Comparison of ENCODE assay signal across 32 cellular contexts in the genomic region with DNA sequence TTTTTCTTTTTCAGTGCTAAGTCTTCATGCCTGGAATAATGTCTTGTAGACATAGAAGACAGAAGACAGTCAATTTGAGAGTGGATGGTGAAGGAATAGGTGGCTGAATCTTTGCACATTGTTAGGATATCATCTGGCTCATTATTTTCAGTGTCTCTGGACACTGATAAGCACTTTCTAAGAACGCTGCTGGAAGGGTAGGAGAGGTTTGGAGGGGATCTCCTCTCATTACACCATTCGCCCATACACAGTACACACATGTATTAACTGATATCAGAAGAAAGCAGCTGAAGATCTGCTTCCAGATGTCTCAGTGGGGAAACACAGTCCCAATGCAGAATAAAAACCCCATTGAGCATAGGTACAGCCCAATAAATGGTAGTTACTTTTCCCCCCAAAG.
A peak's percentile ranks its signal among the peaks of the same experiment; 100 is the strongest.
DNase-seq lines count a peak whose midpoint lies in the region; ATAC-seq, FAIRE-seq and TF ChIP-seq lines count a peak whose summit lies in the region.
"Had no signal": no experiment of that assay in that cellular context is flagged by ENCODE, and none has a peak within 500 bp of the region (broad histone marks: within the 10 kb centered on the region; RNA-seq: fewer than 3 reads in every experiment).

No MANE protein-coding gene starts in this region.

- POLR2A ChIA-PET in A549 (lab: Yijun Ruan, JAX), result no interaction called here
- POLR2A ChIA-PET in K562 (lab: Yijun Ruan, JAX), result interaction anchor here (1.3 to 6.7 kb wide), 2 partner anchors 9 to 36 kb away, joined by 4 to 41 read pairs; no protein-coding TSS in a partner anchor

- peak; percentile 36 for FAIRE-seq in A549 (lab: Jason Lieb, UNC)
- FAIRE-seq in K562 (lab: Jason Lieb, UNC), result no peak
- FAIRE-seq: A204.1, D721Med, G401.6 had no signal

- WGBS in A549 (ENCODE audit: missing lambda C conversion rate), result 20% methylated on average over 2 of the region's 2 CpGs
- WGBS in K562 (ENCODE audit: insufficient coverage, low coverage, missing lambda C conversion rate), result 6% methylated on average over 2 of the region's 2 CpGs

- DNase-seq in A549 (ENCODE audit: low read depth in 1 of 2, low spot score in 1 of 2) (no peak), K562 (ENCODE audit: extremely low read depth in 1 of 4, low spot score in 3 of 4) (peak in 1 of 4 experiments; percentile 36), thoracic aorta (ENCODE audit: low spot score) (no peak), posterior cingulate gyrus (no peak), AML-193 (lab: John Stamatoyannopoulos, UW) (no peak), A172 (ENCODE audit: low spot score) (no peak)
- DNase-seq: 8988T; ACHN; BE2C; C1 segment of cervical spinal cord; Caco-2; Calu3; CD4-positive, alpha-beta memory T cell; CD4-positive, alpha-beta T cell; CD4-positive, CD25-positive, alpha-beta regulatory T cell; CD8-positive, alpha-beta memory T cell; CD8-positive, alpha-beta T cell; COR-L47; DMS 273 treated with DMSO at 0.1 percent for 48 hours; DMS153; DMS53; DMS79; DMS79 treated with DMSO at 0.1 percent for 48 hours; DND-41; EL had no signal

- TF ChIP-seq EP300 in A549 (IDR thresholded peaks at IDR 0.05) (no peak), K562 (IDR thresholded peaks at IDR 0.05; ENCODE audit: low read length) (no peak)

- intact Hi-C loops in K562 (cut with micrococcal nuclease) (no loop called here), posterior cingulate gyrus (cut with DNase I) (no loop called here)

- H3K4me1 ChIP-seq in A549, result no peaks in the 10 kb centered on the region
- H3K4me1 ChIP-seq in K562 (replicated peaks in 1 of 2; ENCODE audit: control insufficient read depth in 2 of 2, insufficient read depth in 2 of 2, low read length in 2 of 2), result peaks cover 0 to 4% of the 10 kb centered on the region in 2 experiments; a peak in 2 of 5 replicates
- H3K4me1 ChIP-seq in thoracic aorta (ENCODE audit: control insufficient read depth in 1 of 2, low read depth in 2 of 2), result no peaks in the 10 kb centered on the region
- H3K4me1 ChIP-seq: BE2C, BLaER1, Caco-2 had no signal

- H3K4me3 ChIP-seq in A549 (no peak overlapping the region), K562 (no peak overlapping the region), thoracic aorta (no peak overlapping the region)
- H3K4me3 ChIP-seq: BLaER1; BLaER1 treated with 17β-estradiol and CSF1 and Interleukin-3, amounts not matched to agents 10 nM and 100 nM had no signal

- TF ChIP-seq POLR2A in A549 (IDR thresholded peaks at IDR 0.05; ENCODE audit: low read length) (no peak), K562 (conservative IDR thresholded peaks at IDR 0.05) (no peak)

- TF ChIP-seq RAD21 in A549 (conservative IDR thresholded peaks at IDR 0.05 in 1 of 2, IDR thresholded peaks at IDR 0.05 in 1 of 2) (no peak), K562 (CRISPR knock-in tag; conservative IDR thresholded peaks at IDR 0.05 in 1 of 2, IDR thresholded peaks at IDR 0.05 in 1 of 2) (no peak)

- H3K27ac ChIP-seq in A549 (no peak overlapping the region), K562 (ENCODE audit: extremely low read depth, low read depth, low read length) (no peak overlapping the region), thoracic aorta (no peak overlapping the region)
- H3K27ac ChIP-seq: 22Rv1; BLaER1; BLaER1 treated with 17β-estradiol and CSF1 and Interleukin-3, amounts not matched to agents 10 nM and 100 nM; C4-2B had no signal

- H3K4me2 ChIP-seq in A549 (no peak overlapping the region), K562 (ENCODE audit: insufficient read depth, low read length) (no peak overlapping the region; the same call in 1 of the 2 replicates)
- H3K4me2 ChIP-seq: BLaER1; BLaER1 treated with 17β-estradiol and CSF1 and Interleukin-3, amounts not matched to agents 10 nM and 100 nM had no signal

- CTCF ChIA-PET in A549 (lab: Yijun Ruan, JAX), result interaction anchor here (1.0 to 1.1 kb wide), 2 partner anchors 10 to 28 kb away, joined by 3 to 4 read pairs; no protein-coding TSS in a partner anchor
- CTCF ChIA-PET in K562 (lab: Yijun Ruan, JAX; ENCODE audit: low intra/inter-chr PET ratio), result no interaction called here

- H2AFZ ChIP-seq in K562 (ENCODE audit: low read depth, low read length), result no peak overlapping the region

- H3K36me3 ChIP-seq in K562 (ENCODE audit: control insufficient read depth, insufficient read depth, low read length), result no peaks in the 10 kb centered on the region
- no peaks in the 10 kb centered on the region for H3K36me3 ChIP-seq in thoracic aorta
- H3K36me3 ChIP-seq: BE2C; BLaER1; BLaER1 treated with 17β-estradiol and CSF1 and Interleukin-3, amounts not matched to agents 10 nM and 100 nM had no signal

- BruUV-seq in K562 (replicated peaks; lab: Mats Ljungman, UMichigan), result no TSS peak

- TF ChIP-seq CTCF in A549 (IDR thresholded peaks at IDR 0.05), result no peak
- TF ChIP-seq CTCF in K562 (IDR thresholded peaks at IDR 0.05 in 2 of 3, conservative IDR thresholded peaks at IDR 0.05 in 1 of 3; ENCODE audit: insufficient read depth in 2 of 3, low read depth in 1 of 3, low read length in 3 of 3), result no peak
- no peak for TF ChIP-seq CTCF in thoracic aorta (IDR thresholded peaks at IDR 0.05)

- H3K9me3 ChIP-seq in A549 (no peaks in the 10 kb centered on the region), K562 (replicated peaks; ENCODE audit: control insufficient read depth, insufficient read depth, low read depth, low read length) (no peaks in the 10 kb centered on the region), thoracic aorta (no peaks in the 10 kb centered on the region)
- H3K9me3 ChIP-seq: BE2C; BLaER1; BLaER1 treated with 17β-estradiol and CSF1 and Interleukin-3, amounts not matched to agents 10 nM and 100 nM; Caco-2 had no signal

- no peak for ATAC-seq in A549
- peak; percentile 62 for ATAC-seq in K562
- peak; percentile 20 for ATAC-seq in thoracic aorta (ENCODE audit: insufficient number of reproducible peaks, low FRiP score, low read depth)
- ATAC-seq: CD8-positive, alpha-beta T cell had no signal

- H4K20me1 ChIP-seq in K562 (replicated peaks; ENCODE audit: control insufficient read depth, insufficient read depth, low read length), result no peaks in the 10 kb centered on the region
- H4K20me1 ChIP-seq: BLaER1; BLaER1 treated with 17β-estradiol and CSF1 and Interleukin-3, amounts not matched to agents 10 nM and 100 nM had no signal

- H3K9ac ChIP-seq in K562 (ENCODE audit: insufficient read depth in 1 of 2, low read depth in 2 of 2, low read length in 2 of 2), result no peak overlapping the region
- H3K9ac ChIP-seq: BLaER1; BLaER1 treated with 17β-estradiol and CSF1 and Interleukin-3, amounts not matched to agents 10 nM and 100 nM had no signal

- in situ Hi-C loops in K562 (cut with MboI), result no loop called here

- no peaks in the 10 kb centered on the region for H3K27me3 ChIP-seq in K562 (ENCODE audit: control insufficient read depth in 2 of 2, insufficient read depth in 2 of 2, low read length in 2 of 2)
- no peaks in the 10 kb centered on the region for H3K27me3 ChIP-seq in thoracic aorta (replicated peaks; ENCODE audit: insufficient read depth)
- H3K27me3 ChIP-seq: BE2C; BLaER1; BLaER1 treated with 17β-estradiol and CSF1 and Interleukin-3, amounts not matched to agents 10 nM and 100 nM had no signal

- no peaks in the 10 kb centered on the region for H3K9me1 ChIP-seq in K562 (ENCODE audit: control insufficient read depth, insufficient read depth, low read length)

- no peaks in the 10 kb centered on the region for H3K79me2 ChIP-seq in K562 (ENCODE audit: control insufficient read depth, insufficient read depth, low read length)

TF ChIP-seq in A549, 52 proteins besides CTCF, POLR2A, EP300 and RAD21 (continues in another document):
- no peak for TF ChIP-seq SREBF2 (IDR thresholded peaks at IDR 0.05)
- no peak for TF ChIP-seq NR3C1 (IDR thresholded peaks at IDR 0.05)
- no peak for TF ChIP-seq EHMT2 (IDR thresholded peaks at IDR 0.05; ENCODE audit: low read depth)
- TF ChIP-seq EHF (CRISPR knock-in tag; IDR thresholded peaks at IDR 0.05), result no peak
- no peak for TF ChIP-seq ZC3H11A (IDR thresholded peaks at IDR 0.05)
- TF ChIP-seq ZFP36 (IDR thresholded peaks at IDR 0.05; ENCODE audit: borderline replicate concordance, partially characterized antibody), result no peak
- TF ChIP-seq HDAC2 (IDR thresholded peaks at IDR 0.05), result no peak
- no peak for TF ChIP-seq FOSL2 (IDR thresholded peaks at IDR 0.05)
- TF ChIP-seq FOSL2 (CRISPR knock-in tag; IDR thresholded peaks at IDR 0.05), result no peak
- TF ChIP-seq FOSB (CRISPR knock-in tag; IDR thresholded peaks at IDR 0.05), result no peak
- no peak for TF ChIP-seq CHD4 (IDR thresholded peaks at IDR 0.05; ENCODE audit: borderline replicate concordance)
- TF ChIP-seq BHLHE40 (IDR thresholded peaks at IDR 0.05; ENCODE audit: low read depth, low read length), result no peak
- TF ChIP-seq, protein P1, sequence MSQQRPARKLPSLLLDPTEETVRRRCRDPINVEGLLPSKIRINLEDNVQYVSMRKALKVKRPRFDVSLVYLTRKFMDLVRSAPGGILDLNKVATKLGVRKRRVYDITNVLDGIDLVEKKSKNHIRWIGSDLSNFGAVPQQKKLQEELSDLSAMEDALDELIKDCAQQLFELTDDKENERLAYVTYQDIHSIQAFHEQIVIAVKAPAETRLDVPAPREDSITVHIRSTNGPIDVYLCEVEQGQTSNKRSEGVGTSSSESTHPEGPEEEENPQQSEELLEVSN (IDR thresholded peaks at IDR 0.05; ENCODE audit: borderline replicate concordance, low read depth), result no peak
- no peak for TF ChIP-seq TFCP2L1 (CRISPR knock-in tag; IDR thresholded peaks at IDR 0.05)

TF ChIP-seq in K562, 482 proteins besides CTCF, POLR2A, EP300 and RAD21:
- TF ChIP-seq FOXJ3 (CRISPR knock-in tag; IDR thresholded peaks at IDR 0.05), result no peak
- TF ChIP-seq ARID1B (IDR thresholded peaks at IDR 0.05), result peak; percentile 33
- TF ChIP-seq POLR2H (tag; IDR thresholded peaks at IDR 0.05; ENCODE audit: low read depth), result no peak
- no peak for TF ChIP-seq FOSL1 (tag; conservative IDR thresholded peaks at IDR 0.05)
- peak; percentile 34; the same call in 1 of the 2 replicates for TF ChIP-seq TEAD4 (IDR thresholded peaks at IDR 0.05; ENCODE audit: low read length)
- TF ChIP-seq TEAD4 (CRISPR knock-in tag; IDR thresholded peaks at IDR 0.05; ENCODE audit: borderline replicate concordance), result no peak
- TF ChIP-seq CBFA2T3 (IDR thresholded peaks at IDR 0.05), result peak; percentile 60
- TF ChIP-seq CBFA2T2 (conservative IDR thresholded peaks at IDR 0.05), result peak; percentile 39

Comparison
In these comparisons a context has a peak if more than half of its experiments do, and no peak if none do; other contexts are left out.
1. ATAC-seq: peak in K562 (single experiment) and thoracic aorta (single experiment); none in A549 (0 of 2).